ENCODE assay signal across 18 cellular contexts in the genomic region with DNA sequence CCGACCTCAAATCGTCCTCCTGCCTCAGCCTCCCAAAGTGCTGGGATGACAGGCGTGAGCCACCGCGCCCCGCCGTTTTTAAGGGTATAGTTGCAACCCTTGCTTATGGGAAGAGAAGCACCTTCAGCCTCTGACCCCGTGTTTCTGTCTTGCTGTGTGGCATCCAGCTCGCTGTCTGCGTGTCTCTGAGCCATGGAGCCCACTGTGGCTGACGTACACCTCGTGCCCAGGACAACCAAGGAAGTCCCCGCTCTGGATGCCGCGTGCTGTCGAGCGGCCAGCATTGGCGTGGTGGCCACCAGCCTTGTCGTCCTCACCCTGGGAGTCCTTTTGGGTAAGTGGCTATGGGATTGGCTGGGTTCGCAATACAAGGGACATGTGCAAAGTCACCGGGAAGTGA. TPM values are rescaled to one million over a fixed set of nuclear protein-coding genes. Genes with fewer than 3 reads are reported as not detected.
DNase-seq lines count a peak whose midpoint lies in the region; ATAC-seq, FAIRE-seq and TF ChIP-seq lines count a peak whose summit lies in the region.
"Had no signal": no experiment of that assay in that cellular context is flagged by ENCODE, and none has a peak within 500 bp of the region (broad histone marks: within the 10 kb centered on the region; RNA-seq: fewer than 3 reads in every experiment).

No MANE protein-coding gene starts in this region.

- H3K4me1 ChIP-seq in K562 (replicated peaks in 1 of 2; ENCODE audit: control insufficient read depth in 2 of 2, insufficient read depth in 2 of 2, low read length in 2 of 2) (peaks cover 6 to 17% of the 10 kb centered on the region in 2 experiments; a peak in 4 of 5 replicates), neural progenitor cell (no peaks in the 10 kb centered on the region)

- H3K79me2 ChIP-seq in K562 (ENCODE audit: control insufficient read depth, insufficient read depth, low read length) (no peaks in the 10 kb centered on the region), neural progenitor cell (ENCODE audit: low read depth) (no peaks in the 10 kb centered on the region)

- TF ChIP-seq POLR2A in K562 (conservative IDR thresholded peaks at IDR 0.05): no peak

- no peaks in the 10 kb centered on the region for H3K9me3 Mint-ChIP-seq in activated naive CD4-positive, alpha-beta T cell treated with anti-CD3 and anti-CD28 coated beads, Interleukin-2, amount 50 U/mL, for 24 hours
- no peaks in the 10 kb centered on the region for H3K9me3 Mint-ChIP-seq in activated naive CD4-positive, alpha-beta T cell treated with anti-CD3 and anti-CD28 coated beads, Interleukin-2, amount 50 U/mL, for 72 hours
- H3K9me3 Mint-ChIP-seq in neural progenitor cell: no peaks in the 10 kb centered on the region
- H3K9me3 Mint-ChIP-seq in stimulated activated naive B cell treated with anti-CD40 and anti-IgM and Interleukin-4, amounts not matched to agents 10 μg/mL and 1 μg/mL and 100 μg/mL, for 72 hours: no peaks in the 10 kb centered on the region
- H3K9me3 Mint-ChIP-seq in stimulated activated effector memory CD8-positive, alpha-beta T cell treated with anti-CD3 and anti-CD28 coated beads, Interleukin-12 subunit alpha, Interleukin-12 subunit beta, amount 100 ng/mL, for 72 hours: no peaks in the 10 kb centered on the region
- H3K9me3 Mint-ChIP-seq: CD8-positive, alpha-beta memory T cell had no signal

- H2AFZ ChIP-seq in K562 (ENCODE audit: low read depth, low read length) (no peak overlapping the region), neural progenitor cell (replicated peaks) (no peak overlapping the region)

- intact Hi-C loops in K562 (cut with micrococcal nuclease): loop anchor here (10.0 kb wide), 1 partner anchor 65 kb away; a partner anchor contains a TSS

- POLR2A ChIA-PET in K562 (lab: Yijun Ruan, JAX): interaction anchor here (0.9 kb wide), 1 partner anchor 38 kb away, joined by 3 read pairs; no protein-coding TSS in a partner anchor

- no peaks in the 10 kb centered on the region for H3K9me1 ChIP-seq in K562 (ENCODE audit: control insufficient read depth, insufficient read depth, low read length)

- H3K4me2 ChIP-seq in K562 (ENCODE audit: insufficient read depth, low read length): no peak overlapping the region
- no peak overlapping the region for H3K4me2 ChIP-seq in neural progenitor cell
- H3K4me2 ChIP-seq: BLaER1 had no signal

- H3K27ac ChIP-seq in K562 (ENCODE audit: extremely low read depth, low read depth, low read length) (no peak overlapping the region), neural progenitor cell (no peak overlapping the region)
- H3K27ac ChIP-seq: 22Rv1, BLaER1 had no signal

- CTCF ChIA-PET in K562 (lab: Yijun Ruan, JAX; ENCODE audit: low intra/inter-chr PET ratio): no interaction called here

- TF ChIP-seq RAD21 in K562 (CRISPR knock-in tag; conservative IDR thresholded peaks at IDR 0.05 in 1 of 2, IDR thresholded peaks at IDR 0.05 in 1 of 2): no peak

- H3K36me3 ChIP-seq in K562 (ENCODE audit: control insufficient read depth, insufficient read depth, low read length) (no peaks in the 10 kb centered on the region), neural progenitor cell (no peaks in the 10 kb centered on the region)
- H3K36me3 ChIP-seq: BLaER1 had no signal

- H3K36me3 Mint-ChIP-seq in activated naive CD4-positive, alpha-beta T cell treated with anti-CD3 and anti-CD28 coated beads, Interleukin-2, amount 50 U/mL, for 24 hours: no peaks in the 10 kb centered on the region
- H3K36me3 Mint-ChIP-seq in activated naive CD4-positive, alpha-beta T cell treated with anti-CD3 and anti-CD28 coated beads, Interleukin-2, amount 50 U/mL, for 72 hours: no peaks in the 10 kb centered on the region
- no peaks in the 10 kb centered on the region for H3K36me3 Mint-ChIP-seq in neural progenitor cell
- no peaks in the 10 kb centered on the region for H3K36me3 Mint-ChIP-seq in stimulated activated naive B cell treated with anti-CD40 and anti-IgM and Interleukin-4, amounts not matched to agents 10 μg/mL and 1 μg/mL and 100 μg/mL, for 72 hours
- no peaks in the 10 kb centered on the region for H3K36me3 Mint-ChIP-seq in stimulated activated effector memory CD8-positive, alpha-beta T cell treated with anti-CD3 and anti-CD28 coated beads, Interleukin-12 subunit alpha, Interleukin-12 subunit beta, amount 100 ng/mL, for 72 hours
- H3K36me3 Mint-ChIP-seq: CD8-positive, alpha-beta memory T cell had no signal

- H3K9ac ChIP-seq in K562 (ENCODE audit: insufficient read depth in 1 of 2, low read depth in 2 of 2, low read length in 2 of 2) (peak overlapping the region in 1 of 2 experiments; percentile 71; a peak in 2 of 4 replicates), neural progenitor cell (no peak overlapping the region)
- H3K9ac ChIP-seq: BLaER1 had no signal

- no peak overlapping the region for H3K4me3 ChIP-seq in K562
- H3K4me3 ChIP-seq in neural progenitor cell: no peak overlapping the region
- H3K4me3 ChIP-seq: BLaER1 had no signal

- no peaks in the 10 kb centered on the region for H3F3A ChIP-seq in neural progenitor cell (ENCODE audit: low read depth)

- peak overlapping the region; percentile 59 for H3K27ac Mint-ChIP-seq in activated naive CD4-positive, alpha-beta T cell treated with anti-CD3 and anti-CD28 coated beads, Interleukin-2, amount 50 U/mL, for 24 hours
- H3K27ac Mint-ChIP-seq in activated naive CD4-positive, alpha-beta T cell treated with anti-CD3 and anti-CD28 coated beads, Interleukin-2, amount 50 U/mL, for 72 hours: no peak overlapping the region
- peak overlapping the region; percentile 44 for H3K27ac Mint-ChIP-seq in neural progenitor cell
- H3K27ac Mint-ChIP-seq in stimulated activated naive B cell treated with anti-CD40 and anti-IgM and Interleukin-4, amounts not matched to agents 10 μg/mL and 1 μg/mL and 100 μg/mL, for 72 hours: peak overlapping the region; percentile 63
- H3K27ac Mint-ChIP-seq in stimulated activated effector memory CD8-positive, alpha-beta T cell treated with anti-CD3 and anti-CD28 coated beads, Interleukin-12 subunit alpha, Interleukin-12 subunit beta, amount 100 ng/mL, for 72 hours: no peak overlapping the region

- H4K20me1 ChIP-seq in K562 (replicated peaks; ENCODE audit: control insufficient read depth, insufficient read depth, low read length): no peaks in the 10 kb centered on the region
- H4K20me1 ChIP-seq in neural progenitor cell (ENCODE audit: low read depth): no peaks in the 10 kb centered on the region
- H4K20me1 ChIP-seq: BLaER1 had no signal

- no peak overlapping the region for H3K4me3 Mint-ChIP-seq in activated naive CD4-positive, alpha-beta T cell treated with anti-CD3 and anti-CD28 coated beads, Interleukin-2, amount 50 U/mL, for 24 hours
- no peak overlapping the region for H3K4me3 Mint-ChIP-seq in neural progenitor cell
- H3K4me3 Mint-ChIP-seq in stimulated activated naive B cell treated with anti-CD40 and anti-IgM and Interleukin-4, amounts not matched to agents 10 μg/mL and 1 μg/mL and 100 μg/mL, for 72 hours: no peak overlapping the region
- H3K4me3 Mint-ChIP-seq in stimulated activated effector memory CD8-positive, alpha-beta T cell treated with anti-CD3 and anti-CD28 coated beads, Interleukin-12 subunit alpha, Interleukin-12 subunit beta, amount 100 ng/mL, for 72 hours: no peak overlapping the region
- H3K4me3 Mint-ChIP-seq: CD8-positive, alpha-beta memory T cell had no signal

- H3K27me3 Mint-ChIP-seq in activated naive CD4-positive, alpha-beta T cell treated with anti-CD3 and anti-CD28 coated beads, Interleukin-2, amount 50 U/mL, for 24 hours: peaks cover 2% of the 10 kb centered on the region
- peaks cover 18% of the 10 kb centered on the region for H3K27me3 Mint-ChIP-seq in neural progenitor cell (ENCODE audit: insufficient read depth, low read depth)
- H3K27me3 Mint-ChIP-seq in stimulated activated naive B cell treated with anti-CD40 and anti-IgM and Interleukin-4, amounts not matched to agents 10 μg/mL and 1 μg/mL and 100 μg/mL, for 72 hours: peaks cover 0 to 4% of the 10 kb centered on the region in 2 donors

- FAIRE-seq in K562 (lab: Jason Lieb, UNC): no peak
- FAIRE-seq: GM18507, H54, HTR-8/SVneo had no signal

- no peak for TF ChIP-seq CTCF in K562 (IDR thresholded peaks at IDR 0.05 in 2 of 3, conservative IDR thresholded peaks at IDR 0.05 in 1 of 3; ENCODE audit: insufficient read depth in 2 of 3, low read depth in 1 of 3, low read length in 3 of 3)
- TF ChIP-seq CTCF in neural progenitor cell (IDR thresholded peaks at IDR 0.05): no peak

- ATAC-seq in activated naive CD4-positive, alpha-beta T cell treated with anti-CD3 and anti-CD28 coated beads, Interleukin-2, amount 50 U/mL, for 72 hours: no peak
- no peak for ATAC-seq in K562
- ATAC-seq in stimulated activated naive B cell treated with anti-CD40 and anti-IgM and Interleukin-4, amounts not matched to agents 10 μg/mL and 1 μg/mL and 100 μg/mL, for 72 hours (replicated peaks): no peak
- no peak for ATAC-seq in stimulated activated effector memory CD8-positive, alpha-beta T cell treated with anti-CD3 and anti-CD28 coated beads, Interleukin-12 subunit alpha, Interleukin-12 subunit beta, amount 100 ng/mL, for 72 hours

- in situ Hi-C loops in K562 (cut with MboI): loop anchor here (5.0 to 10.0 kb wide), 2 partner anchors 107 to 235 kb away; a partner anchor contains a TSS

- 87% methylated on average over 18 of the region's 21 CpGs for WGBS in K562 (ENCODE audit: insufficient coverage, low coverage, missing lambda C conversion rate)

- H3K9me3 ChIP-seq in K562 (replicated peaks; ENCODE audit: control insufficient read depth, insufficient read depth, low read depth, low read length): no peaks in the 10 kb centered on the region; the same call in 1 of the 2 replicates
- no peaks in the 10 kb centered on the region for H3K9me3 ChIP-seq in neural progenitor cell (ENCODE audit: low read depth)
- H3K9me3 ChIP-seq: Caco-2 had no signal

- no TSS peak for BruUV-seq in K562 (replicated peaks; lab: Mats Ljungman, UMichigan)

- H3K27me3 ChIP-seq in K562 (ENCODE audit: control insufficient read depth in 2 of 2, insufficient read depth in 2 of 2, low read length in 2 of 2): no peaks in the 10 kb centered on the region
- H3K27me3 ChIP-seq in neural progenitor cell: no peaks in the 10 kb centered on the region
- H3K27me3 ChIP-seq: BLaER1 had no signal

- no peak for TF ChIP-seq EP300 in K562 (IDR thresholded peaks at IDR 0.05; ENCODE audit: low read length)

- no peak for DNase-seq in activated naive CD4-positive, alpha-beta T cell treated with anti-CD3 and anti-CD28 coated beads, Interleukin-2, amount 50 U/mL, for 72 hours (ENCODE audit: low spot score in 2 of 2)
- DNase-seq in K562 (ENCODE audit: extremely low read depth in 1 of 4, low spot score in 3 of 4): no peak
- no peak for DNase-seq in neural progenitor cell (ENCODE audit: low spot score)
- no peak for DNase-seq in stimulated activated naive B cell treated with anti-CD40 and anti-IgM and Interleukin-4, amounts not matched to agents 10 μg/mL and 1 μg/mL and 100 μg/mL, for 72 hours
- no peak for DNase-seq in DMS 273 (lab: John Stamatoyannopoulos, UW; ENCODE audit: unreplicated experiment)
- no peak for DNase-seq in stimulated activated CD4-positive, alpha-beta T cell treated with anti-CD3 and anti-CD28 coated beads, Interleukin-12 subunit alpha, Interleukin-12 subunit beta, amount 100 ng/mL, for 4 hours
- no peak for DNase-seq in stimulated activated effector memory CD8-positive, alpha-beta T cell treated with anti-CD3 and anti-CD28 coated beads, Interleukin-12 subunit alpha, Interleukin-12 subunit beta, amount 100 ng/mL, for 72 hours (ENCODE audit: low spot score in 2 of 2)
- DNase-seq: Caco-2; CD8-positive, alpha-beta memory T cell; DMS 273 treated with DMSO at 0.1 percent for 48 hours had no signal

- H3K4me1 Mint-ChIP-seq in activated naive CD4-positive, alpha-beta T cell treated with anti-CD3 and anti-CD28 coated beads, Interleukin-2, amount 50 U/mL, for 24 hours: peaks cover 4% of the 10 kb centered on the region
- H3K4me1 Mint-ChIP-seq in neural progenitor cell: peaks cover 18% of the 10 kb centered on the region
- H3K4me1 Mint-ChIP-seq in stimulated activated naive B cell treated with anti-CD40 and anti-IgM and Interleukin-4, amounts not matched to agents 10 μg/mL and 1 μg/mL and 100 μg/mL, for 72 hours: peaks cover 13 to 18% of the 10 kb centered on the region in 2 donors
- H3K4me1 Mint-ChIP-seq in stimulated activated effector memory CD8-positive, alpha-beta T cell treated with anti-CD3 and anti-CD28 coated beads, Interleukin-12 subunit alpha, Interleukin-12 subunit beta, amount 100 ng/mL, for 72 hours: peaks cover 6% of the 10 kb centered on the region

RNA-seq across cellular contexts. Expression of a gene that starts 29.5 kb away (rescaled TPM):
- total RNA-seq in activated naive CD4-positive, alpha-beta T cell treated with anti-CD3 and anti-CD28 coated beads, Interleukin-2, amount 50 U/mL, for 72 hours: not detected
- total RNA-seq in K562 (2011; cell fraction: chromatin; rRNA removed; ENCODE audit: low replicate concordance): 1.7 TPM in 1 of 2 replicates, not detected in the other
- total RNA-seq in K562 (2011; cell fraction: nucleolus; rRNA removed): 0.33 and 0.66 TPM in 2 replicates
- 0.15 TPM in 1 of 2 replicates, not detected in the other for total RNA-seq in K562 (2011; cell fraction: nucleoplasm; rRNA removed)
- total RNA-seq in K562 (2014; rRNA removed) (not detected in 2 replicates), K562 (2014; rRNA removed; fragmentation: Illumina TruSeq; extraction: Trizol) (not detected in 2 replicates), K562 (2015; rRNA removed; fragmentation: Illumina TruSeq; extraction: Trizol) (not detected in 2 replicates), K562 (2021) (0.11 TPM in 1 of 2 replicates, not detected in the other), neural progenitor cell (ENCODE audit: low replicate concordance) (0.40 TPM in 1 of 2 replicates, not detected in the other)
- polyA plus RNA-seq in K562 (2011; rRNA removed) (0.01 TPM in 1 of 2 replicates, not detected in the other), K562 (2014; fragmentation: Illumina TruSeq; extraction: Trizol) (not detected in 2 replicates), K562 (2014; fragmentation: Nextera tagmentation; extraction: Ambion mirVana) (not detected), K562 (2014; rRNA removed) (0.03 TPM in 1 of 2 replicates, not detected in the other)
- polyA plus RNA-seq in K562 (2011; cell fraction: cytosol; rRNA removed): 0.03 TPM in 1 of 2 replicates, not detected in the other
- polyA plus RNA-seq in K562 (2011; cell fraction: nucleus; rRNA removed): 0.04 and 0.24 TPM in 2 replicates
- polyA plus RNA-seq in K562 (2012): 0.34 and 2.1 TPM in 2 replicates
- not detected in 2 replicates for polyA minus RNA-seq in K562 (2011; rRNA and poly(A)+ RNA removed)
- not detected in 2 replicates for polyA minus RNA-seq in K562 (2011; cell fraction: cytosol; rRNA and poly(A)+ RNA removed)
- polyA minus RNA-seq in K562 (2011; cell fraction: nucleus; rRNA and poly(A)+ RNA removed): 0.11 TPM in 1 of 2 replicates, not detected in the other
- total RNA-seq: A673; CD8-positive, alpha-beta memory T cell; Daoy had no signal
- polyA plus RNA-seq: CD8-positive, alpha-beta memory T cell had no signal

RNA-seq across cellular contexts. Expression of a gene that starts 37.8 kb away (rescaled TPM):
- 100 to 1,000 TPM in 1 of 2 donors, 10 to 100 TPM in 1; 46.5 to 103 TPM for total RNA-seq in activated naive CD4-positive, alpha-beta T cell treated with anti-CD3 and anti-CD28 coated beads, Interleukin-2, amount 50 U/mL, for 72 hours
- 33.4 and 83.5 TPM in 2 replicates for total RNA-seq in K562 (2011; cell fraction: chromatin; rRNA removed; ENCODE audit: low replicate concordance)
- 50.0 and 67.9 TPM in 2 replicates for total RNA-seq in K562 (2011; cell fraction: nucleolus; rRNA removed)
- total RNA-seq in K562 (2011; cell fraction: nucleoplasm; rRNA removed): 30.1 and 33.7 TPM in 2 replicates
- total RNA-seq in K562 (2014; rRNA removed) (112 and 140 TPM in 2 replicates), K562 (2014; rRNA removed; fragmentation: Illumina TruSeq; extraction: Trizol) (13.8 and 18.7 TPM in 2 replicates), K562 (2015; rRNA removed; fragmentation: Illumina TruSeq; extraction: Trizol) (81.1 and 90.4 TPM in 2 replicates), K562 (2021) (215 and 235 TPM in 2 replicates), neural progenitor cell (ENCODE audit: low replicate concordance) (22.3 and 37.9 TPM in 2 replicates)
- polyA plus RNA-seq in K562 (2011; rRNA removed) (35.0 and 50.3 TPM in 2 replicates), K562 (2014; fragmentation: Illumina TruSeq; extraction: Trizol) (20.3 and 68.0 TPM in 2 replicates), K562 (2014; fragmentation: Nextera tagmentation; extraction: Ambion mirVana) (10 to 100 TPM; 17.6 to 71.8 TPM), K562 (2014; rRNA removed) (105 and 132 TPM in 2 replicates)
- polyA plus RNA-seq in K562 (2011; cell fraction: cytosol; rRNA removed): 77.5 and 236 TPM in 2 replicates
- 41.8 and 63.1 TPM in 2 replicates for polyA plus RNA-seq in K562 (2011; cell fraction: nucleus; rRNA removed)
- polyA plus RNA-seq in K562 (2012): 83.8 and 112 TPM in 2 replicates
- polyA minus RNA-seq in K562 (2011; rRNA and poly(A)+ RNA removed): 4.1 and 9.6 TPM in 2 replicates
- 27.2 and 34.0 TPM in 2 replicates for polyA minus RNA-seq in K562 (2011; cell fraction: cytosol; rRNA and poly(A)+ RNA removed)
- 18.0 and 20.1 TPM in 2 replicates for polyA minus RNA-seq in K562 (2011; cell fraction: nucleus; rRNA and poly(A)+ RNA removed)

Comparison
In these comparisons a context has a peak if more than half of its experiments do, and no peak if none do; other contexts are left out.
1. H3K27ac Mint-ChIP-seq: peak in activated naive CD4-positive, alpha-beta T cell treated with anti-CD3 and anti-CD28 coated beads, Interleukin-2, amount 50 U/mL, for 24 hours (single experiment), neural progenitor cell (single experiment) and stimulated activated naive B cell treated with anti-CD40 and anti-IgM and Interleukin-4, amounts not matched to agents 10 μg/mL and 1 μg/mL and 100 μg/mL, for 72 hours (single experiment); none in activated naive CD4-positive, alpha-beta T cell treated with anti-CD3 and anti-CD28 coated beads, Interleukin-2, amount 50 U/mL, for 72 hours (0 of 2) and stimulated activated effector memory CD8-positive, alpha-beta T cell treated with anti-CD3 and anti-CD28 coated beads, Interleukin-12 subunit alpha, Interleukin-12 subunit beta, amount 100 ng/mL, for 72 hours (single experiment).